2 cellular contexts compared by ENCODE assay signal in the genomic region with DNA sequence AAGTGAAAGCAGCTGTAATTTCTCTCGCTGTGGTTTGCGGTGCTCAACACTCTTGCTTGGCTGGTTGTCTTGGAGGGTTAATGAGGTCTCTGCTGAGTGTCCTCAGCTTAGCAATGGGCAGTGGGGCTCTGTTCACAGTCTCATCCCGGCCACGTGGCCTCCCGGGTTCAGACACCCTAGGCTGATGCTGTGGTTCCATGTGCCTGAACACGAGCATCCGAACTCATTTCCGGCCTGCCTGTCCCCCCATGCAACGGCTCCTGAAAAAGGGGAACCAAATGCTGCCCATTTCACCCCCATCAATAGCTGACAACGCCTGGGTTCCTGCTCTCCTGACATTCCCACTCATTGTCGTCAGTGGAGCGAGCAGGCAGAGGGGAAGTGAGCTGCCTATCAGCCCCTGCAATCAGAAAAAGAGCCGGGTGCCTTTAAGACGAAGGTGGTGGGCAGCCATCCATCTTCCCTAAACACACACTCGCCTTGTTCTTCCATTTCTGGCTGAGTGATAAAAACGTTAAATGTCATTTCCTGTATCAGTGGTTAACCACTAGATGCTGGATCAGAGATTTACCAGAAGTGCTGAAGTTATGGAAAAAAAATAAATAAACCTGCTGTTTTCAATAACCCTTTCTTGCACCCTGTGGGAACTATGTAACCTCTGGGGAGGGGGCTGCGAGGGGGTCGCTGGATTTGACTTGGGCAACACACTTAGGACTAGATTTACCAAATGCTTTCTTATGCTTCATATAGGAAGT.
TF ChIP-seq lines count a peak whose summit lies in the region.

No MANE protein-coding gene starts in this region.

TF ChIP-seq in liver, 16 proteins besides CTCF, POLR2A, EP300 and RAD21 (continued from another document):
- TF ChIP-seq, protein P1, sequence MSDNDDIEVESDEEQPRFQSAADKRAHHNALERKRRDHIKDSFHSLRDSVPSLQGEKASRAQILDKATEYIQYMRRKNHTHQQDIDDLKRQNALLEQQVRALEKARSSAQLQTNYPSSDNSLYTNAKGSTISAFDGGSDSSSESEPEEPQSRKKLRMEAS (IDR thresholded peaks at IDR 0.05) = peak; percentile 43
- no peak for TF ChIP-seq RXRA (IDR thresholded peaks at IDR 0.05)
- TF ChIP-seq FOXA2 (IDR thresholded peaks at IDR 0.05) = no peak

TF ChIP-seq in HepG2, 621 proteins besides CTCF, POLR2A, EP300 and RAD21 (continued from another document):
- TF ChIP-seq, protein P2, sequence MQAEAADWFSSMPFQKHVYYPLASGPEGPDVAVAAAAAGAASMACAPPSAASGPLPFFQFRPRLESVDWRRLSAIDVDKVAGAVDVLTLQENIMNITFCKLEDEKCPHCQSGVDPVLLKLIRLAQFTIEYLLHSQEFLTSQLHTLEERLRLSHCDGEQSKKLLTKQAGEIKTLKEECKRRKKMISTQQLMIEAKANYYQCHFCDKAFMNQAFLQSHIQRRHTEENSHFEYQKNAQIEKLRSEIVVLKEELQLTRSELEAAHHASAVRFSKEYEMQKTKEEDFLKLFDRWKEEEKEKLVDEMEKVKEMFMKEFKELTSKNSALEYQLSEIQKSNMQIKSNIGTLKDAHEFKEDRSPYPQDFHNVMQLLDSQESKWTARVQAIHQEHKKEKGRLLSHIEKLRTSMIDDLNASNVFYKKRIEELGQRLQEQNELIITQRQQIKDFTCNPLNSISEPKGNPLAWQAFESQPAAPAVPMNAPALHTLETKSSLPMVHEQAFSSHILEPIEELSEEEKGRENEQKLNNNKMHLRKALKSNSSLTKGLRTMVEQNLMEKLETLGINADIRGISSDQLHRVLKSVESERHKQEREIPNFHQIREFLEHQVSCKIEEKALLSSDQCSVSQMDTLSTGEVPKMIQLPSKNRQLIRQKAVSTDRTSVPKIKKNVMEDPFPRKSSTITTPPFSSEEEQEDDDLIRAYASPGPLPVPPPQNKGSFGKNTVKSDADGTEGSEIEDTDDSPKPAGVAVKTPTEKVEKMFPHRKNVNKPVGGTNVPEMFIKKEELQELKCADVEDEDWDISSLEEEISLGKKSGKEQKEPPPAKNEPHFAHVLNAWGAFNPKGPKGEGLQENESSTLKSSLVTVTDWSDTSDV (CRISPR knock-in tag; IDR thresholded peaks at IDR 0.05) = no peak
- TF ChIP-seq NKX3-1 (CRISPR knock-in tag; IDR thresholded peaks at IDR 0.05) (no peak), ZNF138 (CRISPR knock-in tag; IDR thresholded peaks at IDR 0.05; ENCODE audit: low read depth) (no peak)
